Comparison of ENCODE assay signal across 19 cellular contexts in the genomic region with DNA sequence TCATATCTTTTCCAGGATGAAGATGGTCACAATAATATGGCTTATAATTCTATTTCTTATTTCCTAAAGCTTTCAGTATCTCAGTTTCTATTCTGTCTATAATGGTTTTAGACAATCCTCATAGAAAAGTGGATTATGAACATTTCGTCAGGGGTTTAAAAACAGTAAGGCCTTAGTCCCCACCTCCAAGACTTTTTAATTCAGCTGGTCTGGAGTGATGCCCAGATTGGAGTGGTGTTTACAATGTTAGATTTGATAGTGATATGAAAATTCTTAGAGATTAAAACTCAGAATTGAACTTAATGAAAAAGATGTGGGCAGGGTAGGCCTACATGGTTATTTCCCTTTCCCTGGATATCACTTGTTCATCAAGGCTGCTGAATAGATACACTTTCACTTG.
"Had no signal": no experiment of that assay in that cellular context is flagged by ENCODE, and none has a peak within 500 bp of the region (broad histone marks: within the 10 kb centered on the region; RNA-seq: fewer than 3 reads in every experiment).

No MANE protein-coding gene starts in this region.

- DNase-seq: dermis blood vessel endothelial cell; effector CD4-positive, alpha-beta T cell; effector memory CD4-positive, alpha-beta T cell; foreskin keratinocyte; heart left ventricle; hypothalamus; immature natural killer cell; left cardiac atrium; left lung; left ventricle myocardium superior; lower lobe of right lung; mesenchymal stem cell; mucosa of descending colon; naive B cell had no signal

- H3K4me3 ChIP-seq: coronary artery, dorsolateral prefrontal cortex, esophagus muscularis mucosa, gastroesophageal sphincter, heart left ventricle, hepatocyte, left lung, lower lobe of right lung, mucosa of descending colon had no signal

- H3K9me3 ChIP-seq: esophagus muscularis mucosa, gastroesophageal sphincter, heart left ventricle, lower lobe of right lung, mucosa of descending colon had no signal

- H3K36me3 ChIP-seq: esophagus muscularis mucosa, gastroesophageal sphincter, heart left ventricle, left lung, lower lobe of right lung had no signal

- ATAC-seq: foreskin keratinocyte, gastroesophageal sphincter, heart left ventricle, left cardiac atrium, left lung, left ventricle myocardium superior, lower lobe of right lung, mucosa of descending colon had no signal

- H3K27ac ChIP-seq: coronary artery, esophagus muscularis mucosa, foreskin keratinocyte, gastroesophageal sphincter, heart left ventricle, hepatocyte, left lung, lower lobe of right lung had no signal

- H3K4me1 ChIP-seq: foreskin keratinocyte, gastroesophageal sphincter, heart left ventricle, left lung, lower lobe of right lung had no signal

- H3K27me3 ChIP-seq: dorsolateral prefrontal cortex, esophagus muscularis mucosa, foreskin keratinocyte, gastroesophageal sphincter, heart left ventricle, hepatocyte, left lung had no signal
